ENCODE assay signal across 15 cellular contexts in genomic region chr17:50333291-50334057, GRCh38. TPM values are rescaled to one million over a fixed set of nuclear protein-coding genes. Genes with fewer than 3 reads are reported as not detected.
DNase-seq lines count a peak whose midpoint lies in the region; ATAC-seq, FAIRE-seq and TF ChIP-seq lines count a peak whose summit lies in the region.
"Not testable (repeated sequence)": the region's sequence is repeated elsewhere in the genome, so short reads cannot be mapped to it uniquely, and the experiment has no call there.
"Had no signal": no experiment of that assay in that cellular context is flagged by ENCODE, and none has a peak within 500 bp of the region (broad histone marks: within the 10 kb centered on the region; RNA-seq: fewer than 3 reads in every experiment).

No MANE protein-coding gene starts in this region.

- CTCF ChIA-PET in T-cell (lab: Charles Lee): interaction anchor here (0.6 kb wide), 2 partner anchors 38 to 459 kb away, joined by 3 to 4 read pairs; no protein-coding TSS in a partner anchor
- CTCF ChIA-PET in activated CD8-positive, alpha-beta T cell treated with anti-CD3 and anti-CD28 coated beads, Interleukin-2, amount 10 ng/mL, durations not matched to agents 7 days and 5 days (lab: Charles Lee): interaction anchor here (0.6 to 1.7 kb wide), 6 partner anchors 11 to 164 kb away, joined by 3 to 6 read pairs (median 4); partner anchors contain the start of genes RSAD1 and XYLT2
- CTCF ChIA-PET in GM12878 (lab: Yijun Ruan, JAX): interaction anchor here (0.7 to 8.0 kb wide), 21 partner anchors 8 to 239 kb away, joined by 3 to 72 read pairs (median 5); partner anchors contain the start of genes COL1A1, SGCA, TMEM92 and XYLT2

- H3K36me3 ChIP-seq in GM06990 (ENCODE audit: control insufficient read depth, insufficient read depth, low read length); GM12878 (ENCODE audit: control insufficient read depth in 2 of 2, insufficient read depth in 2 of 2, low read length in 1 of 2); hepatocyte (replicated peaks; ENCODE audit: insufficient read depth, low read depth): not testable (repeated sequence)

- not testable (repeated sequence) for H3K27me3 ChIP-seq in GM06990 (replicated peaks; ENCODE audit: control insufficient read depth, insufficient read depth, low read length); GM12878 (replicated peaks in 1 of 2; ENCODE audit: control insufficient read depth in 2 of 2, insufficient read depth in 2 of 2, low read length in 1 of 2); hepatocyte

- not testable (repeated sequence) for H3K4me2 ChIP-seq in GM12878 (ENCODE audit: control insufficient read depth, insufficient read depth); hepatocyte

- RAD21 ChIA-PET in GM12878 (lab: Charles Lee; ENCODE audit: unreplicated experiment): interaction anchor here (0.9 to 3.8 kb wide), 14 partner anchors 16 to 164 kb away, joined by 3 to 17 read pairs (median 4); partner anchors contain the start of genes COL1A1 and TMEM92

- SMC1A ChIA-PET in GM12878 (lab: Charles Lee; ENCODE audit: uncharacterized antibody, unreplicated experiment): interaction anchor here (0.5 to 2.8 kb wide), 11 partner anchors 8 to 164 kb away, joined by 3 to 15 read pairs (median 3); partner anchors contain the start of gene TMEM92

- TF ChIP-seq RAD21 in GM12878 (IDR thresholded peaks at IDR 0.05; ENCODE audit: insufficient read depth, low read depth, low read length): not testable (repeated sequence)

- WGBS in GM12878 (ENCODE audit: insufficient coverage, insufficient replicate concordance, low lambda C conversion rate, missing lambda C conversion rate): 39% methylated on average over 14 of the region's 14 CpGs
- 72% methylated on average over 14 of the region's 14 CpGs for WGBS in hepatocyte (ENCODE audit: low lambda C conversion rate, missing lambda C conversion rate)

- H3K79me2 ChIP-seq in GM12878 (ENCODE audit: control insufficient read depth, insufficient read depth, low read length); hepatocyte: not testable (repeated sequence)

- TF ChIP-seq CTCF in GM06990 (IDR thresholded peaks at IDR 0.05; ENCODE audit: insufficient read depth, low read length, poor library complexity, severe bottlenecking) (peak; percentile 28), HFFc6 (IDR thresholded peaks at IDR 0.05) (peak; percentile 41; the same call in 1 of the 2 replicates), GM12878 (IDR thresholded peaks at IDR 0.05 in 2 of 3, conservative IDR thresholded peaks at IDR 0.05 in 1 of 3; ENCODE audit: control insufficient read depth in 2 of 3, extremely low read depth in 1 of 3, insufficient read depth in 1 of 3, low read depth in 3 of 3, low read length in 3 of 3) (peak; percentile 2 to 44 (median 3); a peak in 2 of 6 replicates), hepatocyte (IDR thresholded peaks at IDR 0.05; ENCODE audit: poor library complexity) (peak; percentile 4)
- TF ChIP-seq CTCF in nephron (IDR thresholded peaks at IDR 0.05; ENCODE audit: unreplicated experiment in 3 of 3); type B pancreatic cell (conservative IDR thresholded peaks at IDR 0.05): not testable (repeated sequence)

- peaks cover 24% of the 10 kb centered on the region for H3K4me1 Mint-ChIP-seq in HFFc6 (ENCODE audit: low read depth)
- peaks cover 7 to 11% (median 8%) of the 10 kb centered on the region in 3 donors for H3K4me1 Mint-ChIP-seq in T-cell
- H3K4me1 Mint-ChIP-seq in activated CD8-positive, alpha-beta T cell treated with anti-CD3 and anti-CD28 coated beads, Interleukin-2, amount 10 ng/mL, durations not matched to agents 7 days and 5 days (ENCODE audit: low read depth): peaks cover 14% of the 10 kb centered on the region
- peaks cover 44% of the 10 kb centered on the region for H3K4me1 Mint-ChIP-seq in nephron
- not testable (repeated sequence) for H3K4me1 Mint-ChIP-seq in type B pancreatic cell (ENCODE audit: unreplicated experiment)

- peak overlapping the region; percentile 54 for H3K27ac Mint-ChIP-seq in HFFc6
- not testable (repeated sequence) for H3K27ac Mint-ChIP-seq in T-cell
- peak overlapping the region; percentile 39 for H3K27ac Mint-ChIP-seq in activated CD8-positive, alpha-beta T cell treated with anti-CD3 and anti-CD28 coated beads, Interleukin-2, amount 10 ng/mL, durations not matched to agents 7 days and 5 days
- peak overlapping the region; percentile 87 to 91 (median 90) for H3K27ac Mint-ChIP-seq in nephron
- H3K27ac Mint-ChIP-seq in type B pancreatic cell: peak overlapping the region; percentile 16

- not testable (repeated sequence) for H3K4me1 ChIP-seq in GM12878 (ENCODE audit: control insufficient read depth, insufficient read depth, low read length); hepatocyte (ENCODE audit: insufficient read depth)

- in situ Hi-C loops in GM12878 (cut with MboI): not testable (repeated sequence)

- H2AFZ ChIP-seq in GM12878 (ENCODE audit: control insufficient read depth, low read depth, low read length); hepatocyte: not testable (repeated sequence)

- FAIRE-seq in GM12878 (lab: Jason Lieb, UNC): peak; percentile 74

- not testable (repeated sequence) for H3K9me2 ChIP-seq in hepatocyte (replicated peaks; ENCODE audit: insufficient read depth)

- BruUV-seq in GM12878 (replicated peaks; lab: Mats Ljungman, UMichigan): not testable (repeated sequence)

- not testable (repeated sequence) for TF ChIP-seq POLR2A in GM12878 (IDR thresholded peaks at IDR 0.05; ENCODE audit: low read depth, low read length)

- H3K36me3 Mint-ChIP-seq in HFFc6 (ENCODE audit: low read depth); T-cell; activated CD8-positive, alpha-beta T cell treated with anti-CD3 and anti-CD28 coated beads, Interleukin-2, amount 10 ng/mL, durations not matched to agents 7 days and 5 days (ENCODE audit: low read depth); nephron (ENCODE audit: low read depth); type B pancreatic cell: not testable (repeated sequence)

- TF ChIP-seq EP300 in GM12878 (IDR thresholded peaks at IDR 0.05; ENCODE audit: borderline replicate concordance in 1 of 2, control insufficient read depth in 1 of 2, low read depth in 2 of 2, low read length in 2 of 2): not testable (repeated sequence)

- H3K4me3 Mint-ChIP-seq in HFFc6 (peak overlapping the region; percentile 61; the same call in 1 of the 2 replicates), T-cell (peak overlapping the region in 2 of 3 donors; percentile 39 to 60), nephron (peak overlapping the region in 1 of 3 experiments; percentile 12)
- peak overlapping the region; percentile 34 for H3K4me3 Mint-ChIP-seq in activated CD8-positive, alpha-beta T cell treated with anti-CD3 and anti-CD28 coated beads, Interleukin-2, amount 10 ng/mL, durations not matched to agents 7 days and 5 days
- H3K4me3 Mint-ChIP-seq in type B pancreatic cell: not testable (repeated sequence)

- H3K9me3 Mint-ChIP-seq in HFFc6; T-cell; activated CD8-positive, alpha-beta T cell treated with anti-CD3 and anti-CD28 coated beads, Interleukin-2, amount 10 ng/mL, durations not matched to agents 7 days and 5 days (ENCODE audit: insufficient read depth); nephron; type B pancreatic cell: not testable (repeated sequence)

- not testable (repeated sequence) for H4K20me1 ChIP-seq in GM12878 (ENCODE audit: control insufficient read depth, insufficient read depth); hepatocyte (ENCODE audit: insufficient read depth, poor library complexity, severe bottlenecking)

- POLR2A ChIA-PET in T-cell (lab: Charles Lee); activated CD8-positive, alpha-beta T cell treated with anti-CD3 and anti-CD28 coated beads, Interleukin-2, amount 10 ng/mL, durations not matched to agents 7 days and 5 days (lab: Charles Lee): not testable (repeated sequence)
- POLR2A ChIA-PET in GM12878 (lab: Charles Lee): interaction anchor here (0.6 kb wide), 2 partner anchors 35 to 153 kb away, joined by 3 to 7 read pairs; no protein-coding TSS in a partner anchor

- H3K9ac ChIP-seq in GM12878 (ENCODE audit: control insufficient read depth, insufficient read depth, low read length): not testable (repeated sequence)

- H3K27ac ChIP-seq in GM12878 (ENCODE audit: control insufficient read depth, insufficient read depth); hepatocyte: not testable (repeated sequence)

- ATAC-seq in T-cell (replicated peaks in 1 of 4); activated CD8-positive, alpha-beta T cell treated with anti-CD3 and anti-CD28 coated beads, Interleukin-2, amount 10 ng/mL, durations not matched to agents 7 days and 5 days: not testable (repeated sequence)
- peak; percentile 51 for ATAC-seq in GM12878

- intact Hi-C loops in GM12878 (cut with micrococcal nuclease; ENCODE audit: unreplicated experiment): not testable (repeated sequence)

- DNase-seq in GM06990 (ENCODE audit: extremely low read depth, insufficient read length); HFFc6; T-cell; activated CD8-positive, alpha-beta T cell treated with anti-CD3 and anti-CD28 coated beads, Interleukin-2, amount 10 ng/mL, durations not matched to agents 7 days and 5 days; GM12878 (ENCODE audit: low read depth, low spot score); hepatocyte (ENCODE audit: low spot score); type B pancreatic cell (ENCODE audit: extremely low spot score, unreplicated experiment): not testable (repeated sequence)

- H3K9me3 ChIP-seq in GM12878 (replicated peaks; ENCODE audit: control insufficient read depth, insufficient read depth, low read length); hepatocyte (ENCODE audit: low read depth): not testable (repeated sequence)

- not testable (repeated sequence) for H3K27me3 Mint-ChIP-seq in HFFc6 (ENCODE audit: insufficient read depth); nephron (ENCODE audit: low read depth); type B pancreatic cell
- H3K27me3 Mint-ChIP-seq in T-cell: peaks cover 3 to 10% of the 10 kb centered on the region in 2 donors
- H3K27me3 Mint-ChIP-seq in activated CD8-positive, alpha-beta T cell treated with anti-CD3 and anti-CD28 coated beads, Interleukin-2, amount 10 ng/mL, durations not matched to agents 7 days and 5 days (ENCODE audit: low read depth): peaks cover 13% of the 10 kb centered on the region

- not testable (repeated sequence) for H3K4me3 ChIP-seq in GM06990 (replicated peaks; ENCODE audit: low read depth, low read length); GM12878; hepatocyte

RNA-seq across cellular contexts. Expression of gene XYLT2, which starts 12.5 kb away (rescaled TPM):
- 10 to 100 TPM; 38.9 to 47.1 (median 43.2) TPM for total RNA-seq in HFFc6 (2021; fragmentation: NEBNext Ultra II Directional; extraction: Animal tissue kit (Norgen Biotek cat#: 25700))
- total RNA-seq in T-cell: 10 to 100 TPM; 20.4 to 44.4 (median 40.8) TPM
- total RNA-seq in activated CD8-positive, alpha-beta T cell treated with anti-CD3 and anti-CD28 coated beads, Interleukin-2, amount 10 ng/mL, durations not matched to agents 7 days and 5 days: 10 to 100 TPM; 24.7 to 26.0 TPM
- total RNA-seq in GM12878 (2013; cell fraction: nucleolus; rRNA removed): 47.5 and 54.0 TPM in 2 replicates
- total RNA-seq in GM12878 (2014; rRNA removed): 19.0 and 20.6 TPM in 2 replicates
- 5.9 and 7.2 TPM in 2 replicates for total RNA-seq in GM12878 (2014; rRNA removed; fragmentation: Illumina TruSeq; extraction: Trizol)
- 19.0 and 20.1 TPM in 2 replicates for total RNA-seq in GM12878 (2021)
- polyA plus RNA-seq in GM12878 (2011; ENCODE audit: low read depth): 3.8 TPM
- 7.6 and 17.0 TPM in 2 replicates for polyA plus RNA-seq in GM12878 (2011; rRNA removed)
- polyA plus RNA-seq in GM12878 (2011; cell fraction: cytosol; rRNA removed): 16.8 and 25.9 TPM in 2 replicates
- polyA plus RNA-seq in GM12878 (2011; cell fraction: nucleus; rRNA removed): 49.6 and 54.4 TPM in 2 replicates
- polyA plus RNA-seq in GM12878 (2012): 10.1 and 10.7 TPM in 2 replicates
- polyA plus RNA-seq in GM12878 (2014; fragmentation: Illumina TruSeq; extraction: Trizol): 1.9 and 5.8 TPM in 2 replicates
- 1 to 10 TPM in 1 of 2 experiments, under 1 TPM in 1; 0.82 to 1.5 TPM for polyA plus RNA-seq in GM12878 (2014; fragmentation: Nextera tagmentation; extraction: Ambion mirVana)
- polyA plus RNA-seq in GM12878 (2014; rRNA removed): 15.3 and 17.9 TPM in 2 replicates
- polyA plus RNA-seq in GM12878 (2016; fragmentation: Nextera tagmentation; extraction: Ambion mirVana): 10 to 100 TPM; 11.2 to 14.7 TPM
- polyA minus RNA-seq in GM12878 (2011; rRNA and poly(A)+ RNA removed): 19.5 and 36.3 TPM in 2 replicates
- polyA minus RNA-seq in GM12878 (2011; cell fraction: cytosol; rRNA and poly(A)+ RNA removed): 15.2 and 16.1 TPM in 2 replicates
- polyA minus RNA-seq in GM12878 (2011; cell fraction: nucleus; rRNA and poly(A)+ RNA removed): 13.2 and 20.3 TPM in 2 replicates
- 26.8 and 27.4 TPM in 2 replicates for total RNA-seq in hepatocyte
- polyA plus RNA-seq in hepatocyte: 18.3 and 19.9 TPM in 2 replicates
- total RNA-seq in type B pancreatic cell (ENCODE audit: low replicate concordance): 23.5 and 38.8 TPM in 2 replicates

RNA-seq across cellular contexts. Expression of gene MRPL27, which starts 39.5 kb away (rescaled TPM):
- 10 to 100 TPM; 70.0 to 78.7 (median 75.0) TPM for total RNA-seq in HFFc6 (2021; fragmentation: NEBNext Ultra II Directional; extraction: Animal tissue kit (Norgen Biotek cat#: 25700))
- total RNA-seq in T-cell (10 to 100 TPM; 26.0 to 35.0 (median 31.2) TPM), GM12878 (2014; rRNA removed) (79.4 and 88.6 TPM in 2 replicates), GM12878 (2014; rRNA removed; fragmentation: Illumina TruSeq; extraction: Trizol) (104 TPM in 2 replicates), GM12878 (2021) (83.0 and 87.9 TPM in 2 replicates), hepatocyte (83.0 and 98.5 TPM in 2 replicates), type B pancreatic cell (ENCODE audit: low replicate concordance) (66.6 and 76.9 TPM in 2 replicates)
- total RNA-seq in activated CD8-positive, alpha-beta T cell treated with anti-CD3 and anti-CD28 coated beads, Interleukin-2, amount 10 ng/mL, durations not matched to agents 7 days and 5 days: 10 to 100 TPM; 81.0 to 85.4 TPM
- 42.6 and 54.2 TPM in 2 replicates for total RNA-seq in GM12878 (2013; cell fraction: nucleolus; rRNA removed)
- 68.9 TPM for polyA plus RNA-seq in GM12878 (2011; ENCODE audit: low read depth)
- polyA plus RNA-seq in GM12878 (2011; rRNA removed) (109 and 154 TPM in 2 replicates), GM12878 (2014; fragmentation: Illumina TruSeq; extraction: Trizol) (95.2 and 101 TPM in 2 replicates), GM12878 (2014; fragmentation: Nextera tagmentation; extraction: Ambion mirVana) (100 to 1,000 TPM; 380 to 390 TPM), GM12878 (2014; rRNA removed) (102 and 109 TPM in 2 replicates), GM12878 (2016; fragmentation: Nextera tagmentation; extraction: Ambion mirVana) (100 to 1,000 TPM; 224 to 244 TPM), hepatocyte (139 TPM in 2 replicates)
- 185 and 201 TPM in 2 replicates for polyA plus RNA-seq in GM12878 (2011; cell fraction: cytosol; rRNA removed)
- 74.8 and 78.7 TPM in 2 replicates for polyA plus RNA-seq in GM12878 (2011; cell fraction: nucleus; rRNA removed)
- 52.5 and 54.3 TPM in 2 replicates for polyA plus RNA-seq in GM12878 (2012)
- 80.9 and 89.4 TPM in 2 replicates for polyA minus RNA-seq in GM12878 (2011; rRNA and poly(A)+ RNA removed)
- 18.0 and 19.5 TPM in 2 replicates for polyA minus RNA-seq in GM12878 (2011; cell fraction: cytosol; rRNA and poly(A)+ RNA removed)
- polyA minus RNA-seq in GM12878 (2011; cell fraction: nucleus; rRNA and poly(A)+ RNA removed): 29.4 and 44.1 TPM in 2 replicates

RNA-seq across cellular contexts. Expression of gene EME1, which starts 39.6 kb away (rescaled TPM):
- total RNA-seq in HFFc6 (2021; fragmentation: NEBNext Ultra II Directional; extraction: Animal tissue kit (Norgen Biotek cat#: 25700)): 1 to 10 TPM; 3.3 to 7.7 (median 6.5) TPM
- total RNA-seq in T-cell (1 to 10 TPM in 4 of 5 donors, under 1 TPM in 1; 0.75 to 2.1 (median 1.4) TPM), GM12878 (2014; rRNA removed) (17.7 and 19.7 TPM in 2 replicates), GM12878 (2014; rRNA removed; fragmentation: Illumina TruSeq; extraction: Trizol) (18.1 and 20.6 TPM in 2 replicates), GM12878 (2021) (16.8 and 20.8 TPM in 2 replicates), hepatocyte (1.9 and 2.1 TPM in 2 replicates), type B pancreatic cell (ENCODE audit: low replicate concordance) (6.2 and 18.7 TPM in 2 replicates)
- total RNA-seq in activated CD8-positive, alpha-beta T cell treated with anti-CD3 and anti-CD28 coated beads, Interleukin-2, amount 10 ng/mL, durations not matched to agents 7 days and 5 days: 10 to 100 TPM; 23.5 to 27.8 TPM
- total RNA-seq in GM12878 (2013; cell fraction: nucleolus; rRNA removed): 21.7 and 26.6 TPM in 2 replicates
- 10.7 TPM for polyA plus RNA-seq in GM12878 (2011; ENCODE audit: low read depth)
- polyA plus RNA-seq in GM12878 (2011; rRNA removed) (31.3 and 31.8 TPM in 2 replicates), GM12878 (2014; fragmentation: Illumina TruSeq; extraction: Trizol) (23.2 and 26.9 TPM in 2 replicates), GM12878 (2014; fragmentation: Nextera tagmentation; extraction: Ambion mirVana) (10 to 100 TPM; 13.8 to 16.7 TPM), GM12878 (2014; rRNA removed) (22.9 and 23.7 TPM in 2 replicates), GM12878 (2016; fragmentation: Nextera tagmentation; extraction: Ambion mirVana) (10 to 100 TPM; 32.6 to 40.5 TPM), hepatocyte (5.1 and 7.2 TPM in 2 replicates)
- polyA plus RNA-seq in GM12878 (2011; cell fraction: cytosol; rRNA removed): 22.9 and 24.6 TPM in 2 replicates
- polyA plus RNA-seq in GM12878 (2011; cell fraction: nucleus; rRNA removed): 95.0 and 154 TPM in 2 replicates
- polyA plus RNA-seq in GM12878 (2012): 20.0 and 25.2 TPM in 2 replicates
- polyA minus RNA-seq in GM12878 (2011; rRNA and poly(A)+ RNA removed): 14.3 and 16.9 TPM in 2 replicates
- polyA minus RNA-seq in GM12878 (2011; cell fraction: cytosol; rRNA and poly(A)+ RNA removed): 4.4 and 5.9 TPM in 2 replicates
- 11.7 and 13.2 TPM in 2 replicates for polyA minus RNA-seq in GM12878 (2011; cell fraction: nucleus; rRNA and poly(A)+ RNA removed)

RNA-seq across cellular contexts. Expression of gene TMEM92, which starts 59.2 kb away (rescaled TPM):
- under 1 TPM in 3 of 6 experiments, not detected in 3; 0.17 to 0.24 (median 0.18) TPM for total RNA-seq in HFFc6 (2021; fragmentation: NEBNext Ultra II Directional; extraction: Animal tissue kit (Norgen Biotek cat#: 25700))
- total RNA-seq in T-cell (not detected), GM12878 (2014; rRNA removed) (0.05 and 0.73 TPM in 2 replicates), GM12878 (2014; rRNA removed; fragmentation: Illumina TruSeq; extraction: Trizol) (0.14 and 0.27 TPM in 2 replicates), GM12878 (2021) (0.21 and 0.27 TPM in 2 replicates), hepatocyte (6.9 and 11.3 TPM in 2 replicates), type B pancreatic cell (ENCODE audit: low replicate concordance) (1.6 and 1.8 TPM in 2 replicates)
- not detected for total RNA-seq in activated CD8-positive, alpha-beta T cell treated with anti-CD3 and anti-CD28 coated beads, Interleukin-2, amount 10 ng/mL, durations not matched to agents 7 days and 5 days
- not detected in 2 replicates for total RNA-seq in GM12878 (2013; cell fraction: nucleolus; rRNA removed)
- not detected for polyA plus RNA-seq in GM12878 (2011; ENCODE audit: low read depth)
- polyA plus RNA-seq in GM12878 (2011; rRNA removed) (0.82 and 1.2 TPM in 2 replicates), GM12878 (2014; fragmentation: Illumina TruSeq; extraction: Trizol) (0.37 and 0.40 TPM in 2 replicates), GM12878 (2014; fragmentation: Nextera tagmentation; extraction: Ambion mirVana) (under 1 TPM; 0.16 to 0.22 TPM), GM12878 (2014; rRNA removed) (0.27 and 0.79 TPM in 2 replicates), GM12878 (2016; fragmentation: Nextera tagmentation; extraction: Ambion mirVana) (under 1 TPM; 0.11 to 0.56 TPM), hepatocyte (21.7 and 24.0 TPM in 2 replicates)
- polyA plus RNA-seq in GM12878 (2011; cell fraction: cytosol; rRNA removed): 2.3 and 3.7 TPM in 2 replicates
- 1.3 and 2.1 TPM in 2 replicates for polyA plus RNA-seq in GM12878 (2011; cell fraction: nucleus; rRNA removed)
- 0.28 TPM in 1 of 2 replicates, not detected in the other for polyA plus RNA-seq in GM12878 (2012)
- 0.95 and 2.5 TPM in 2 replicates for polyA minus RNA-seq in GM12878 (2011; rRNA and poly(A)+ RNA removed)
- polyA minus RNA-seq in GM12878 (2011; cell fraction: cytosol; rRNA and poly(A)+ RNA removed): 0.62 and 5.1 TPM in 2 replicates
- polyA minus RNA-seq in GM12878 (2011; cell fraction: nucleus; rRNA and poly(A)+ RNA removed): 0.67 and 1.2 TPM in 2 replicates
- total RNA-seq: activated CD8-positive, alpha-beta memory T cell treated with anti-CD3 and anti-CD28 coated beads for 36 hours; adrenal gland; CD8-positive, alpha-beta T cell; dermis microvascular lymphatic vessel endothelial cell; frontal cortex; psoas muscle; skeletal muscle tissue had no signal
